In the genomic region with DNA sequence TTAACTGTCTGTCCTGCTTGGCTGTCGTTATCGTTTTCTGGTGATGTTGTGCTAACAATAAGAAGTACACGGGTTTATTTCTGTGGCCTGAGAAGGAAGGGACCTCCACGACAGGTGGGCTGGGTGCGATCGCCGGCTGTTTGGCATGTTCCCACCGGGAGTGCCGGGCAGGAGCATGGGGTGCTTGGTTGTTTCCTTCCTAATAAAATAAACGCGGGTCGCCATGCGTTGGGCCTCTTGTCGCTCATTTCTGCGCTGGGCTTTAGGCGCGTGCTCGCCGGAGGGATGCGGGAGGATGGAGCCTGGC, we compare ENCODE assay signal across 8 cellular contexts. TPM values are rescaled to one million over a fixed set of nuclear protein-coding genes. Genes with fewer than 3 reads are reported as not detected.
DNase-seq lines count a peak whose midpoint lies in the region; ATAC-seq, FAIRE-seq and TF ChIP-seq lines count a peak whose summit lies in the region.

No MANE protein-coding gene starts in this region.

- H3K9ac ChIP-seq in HCT116 (ENCODE audit: low read length) (no peak overlapping the region; the same call in 1 of the 2 replicates), K562 (ENCODE audit: insufficient read depth in 1 of 2, low read depth in 2 of 2, low read length in 2 of 2) (peak overlapping the region in 1 of 2 experiments; percentile 88; a peak in 3 of 4 replicates), mesendoderm (ENCODE audit: low read length) (peak overlapping the region; percentile 64)

- H4K20me1 ChIP-seq in HCT116 (ENCODE audit: insufficient read depth) (no peaks in the 10 kb centered on the region), K562 (replicated peaks; ENCODE audit: control insufficient read depth, insufficient read depth, low read length) (peaks cover 5% of the 10 kb centered on the region; the same call in 1 of the 2 replicates)

- H3K4me1 ChIP-seq in A549 (peaks cover 12% of the 10 kb centered on the region; the same call in 1 of the 3 replicates), HCT116 (ENCODE audit: control insufficient read depth in 1 of 2, insufficient read depth in 2 of 2, low read length in 2 of 2) (peaks cover 3 to 13% of the 10 kb centered on the region in 2 experiments; a peak in 2 of 4 replicates), K562 (replicated peaks in 1 of 2; ENCODE audit: control insufficient read depth in 2 of 2, insufficient read depth in 2 of 2, low read length in 2 of 2) (peaks cover 7 to 45% of the 10 kb centered on the region in 2 experiments; a peak in 4 of 5 replicates), mesendoderm (ENCODE audit: control insufficient read depth, low read depth, low read length) (no peaks in the 10 kb centered on the region)

- peak overlapping the region; percentile 100 for H3K27ac ChIP-seq in A549
- H3K27ac ChIP-seq in HCT116 (ENCODE audit: low read depth, low read length), result peak overlapping the region; percentile 51; the same call in 1 of the 2 replicates
- H3K27ac ChIP-seq in K562 (ENCODE audit: extremely low read depth, low read depth, low read length), result peak overlapping the region; percentile 60; the same call in 2 of the 3 replicates
- no peak overlapping the region for H3K27ac ChIP-seq in mesendoderm (ENCODE audit: low read depth, low read length)

- RAD21 ChIA-PET in HCT116 (lab: Charles Lee; ENCODE audit: low non-redundant PET in 1 of 2, low total read pairs in 2 of 2, uncharacterized antibody in 2 of 2, unreplicated experiment in 2 of 2), result no interaction called here

- H3K18ac ChIP-seq in mesendoderm (ENCODE audit: low read length), result no peak overlapping the region

- 58% methylated on average over 20 of the region's 20 CpGs for WGBS in A549 (ENCODE audit: missing lambda C conversion rate)
- 41% methylated on average over 12 of the region's 20 CpGs for WGBS in K562 (ENCODE audit: insufficient coverage, low coverage, missing lambda C conversion rate)
- no CpG with 5 or more reads among the region's 20 CpGs for WGBS in mesendoderm (ENCODE audit: extremely low coverage, insufficient coverage, low lambda C conversion rate)

- peaks cover 3% of the 10 kb centered on the region for H3K9me1 ChIP-seq in K562 (ENCODE audit: control insufficient read depth, insufficient read depth, low read length)

- H3K9me3 ChIP-seq in A549, result no peaks in the 10 kb centered on the region
- H3K9me3 ChIP-seq in HCT116 (ENCODE audit: control insufficient read depth in 1 of 2, insufficient read depth in 1 of 2, low read depth in 1 of 2, low read length in 2 of 2), result no peaks in the 10 kb centered on the region
- H3K9me3 ChIP-seq in K562 (replicated peaks; ENCODE audit: control insufficient read depth, insufficient read depth, low read depth, low read length), result no peaks in the 10 kb centered on the region

- H2AFZ ChIP-seq in HCT116 (ENCODE audit: low read depth, low read length, poor library complexity, severe bottlenecking) (no peak overlapping the region), K562 (ENCODE audit: low read depth, low read length) (no peak overlapping the region)

- no peak overlapping the region for H4K5ac ChIP-seq in mesendoderm (ENCODE audit: low read length)

- H3K23ac ChIP-seq in mesendoderm (ENCODE audit: low read length), result no peak overlapping the region

- TF ChIP-seq POLR2A in A549 (IDR thresholded peaks at IDR 0.05; ENCODE audit: low read length) (no peak), HCT116 (IDR thresholded peaks at IDR 0.05; ENCODE audit: borderline replicate concordance, extremely low read depth, insufficient read depth, insufficient read length) (no peak), K562 (conservative IDR thresholded peaks at IDR 0.05) (no peak)

- DNase-seq in A549 (ENCODE audit: low read depth in 1 of 2, low spot score in 1 of 2), result no peak
- DNase-seq in HCT116 (ENCODE audit: low read depth, low spot score), result no peak
- DNase-seq in K562 (ENCODE audit: extremely low read depth in 1 of 4, low spot score in 3 of 4), result no peak
- DNase-seq in mesendoderm, result no peak
- DNase-seq in stimulated activated CD4-positive, alpha-beta T cell treated with anti-CD3 and anti-CD28 coated beads, Interleukin-2, amount 100 ng/mL, for 24 hours, result no peak
- DNase-seq in NCI-H510A treated with DMSO at 0.1 percent for 48 hours (lab: John Stamatoyannopoulos, UW), result no peak

- H2BK5ac ChIP-seq in mesendoderm (ENCODE audit: low read length), result no peak overlapping the region

- POLR2A ChIA-PET in A549 (lab: Yijun Ruan, JAX), result interaction anchor here (1.2 kb wide), 1 partner anchor 38 kb away, joined by 3 read pairs; a partner anchor contains a TSS
- POLR2A ChIA-PET in HCT116 (lab: Charles Lee), result no interaction called here
- POLR2A ChIA-PET in K562 (lab: Yijun Ruan, JAX), result no interaction called here

- H3K27me3 ChIP-seq in HCT116 (ENCODE audit: insufficient read depth, low read length) (no peaks in the 10 kb centered on the region), K562 (ENCODE audit: control insufficient read depth in 2 of 2, insufficient read depth in 2 of 2, low read length in 2 of 2) (no peaks in the 10 kb centered on the region), mesendoderm (ENCODE audit: insufficient read depth, low read length, poor library complexity) (no peaks in the 10 kb centered on the region)

- peak overlapping the region; percentile 98 for H3K4me2 ChIP-seq in A549
- peak overlapping the region; percentile 39 for H3K4me2 ChIP-seq in HCT116 (ENCODE audit: low read length)
- H3K4me2 ChIP-seq in K562 (ENCODE audit: insufficient read depth, low read length), result peak overlapping the region; percentile 57
- peak overlapping the region; percentile 34 for H3K4me2 ChIP-seq in mesendoderm (ENCODE audit: low read length)

- TF ChIP-seq EP300 in A549 (IDR thresholded peaks at IDR 0.05) (no peak), K562 (IDR thresholded peaks at IDR 0.05; ENCODE audit: low read length) (no peak)

- in situ Hi-C loops in K562 (cut with MboI), result no loop called here

- no TSS peak for BruUV-seq in HCT116 (replicated peaks; lab: Mats Ljungman, UMichigan)
- BruUV-seq in K562 (replicated peaks; lab: Mats Ljungman, UMichigan), result TSS peak; percentile 34

- H3K4ac ChIP-seq in mesendoderm (ENCODE audit: low read depth, low read length), result no peak overlapping the region

- intact Hi-C loops in HCT116 (cut with micrococcal nuclease), result no loop called here
- intact Hi-C loops in K562 (cut with micrococcal nuclease), result no loop called here

- TF ChIP-seq RAD21 in A549 (conservative IDR thresholded peaks at IDR 0.05 in 1 of 2, IDR thresholded peaks at IDR 0.05 in 1 of 2) (no peak), HCT116 (IDR thresholded peaks at IDR 0.05; ENCODE audit: low read depth) (no peak), K562 (CRISPR knock-in tag; conservative IDR thresholded peaks at IDR 0.05 in 1 of 2, IDR thresholded peaks at IDR 0.05 in 1 of 2) (no peak)

- H3K4me3 ChIP-seq in A549 (peak overlapping the region; percentile 34), HCT116 (replicated peaks in 1 of 2; ENCODE audit: low read depth in 1 of 2, low read length in 2 of 2) (no peak overlapping the region), K562 (peak overlapping the region; percentile 20), mesendoderm (ENCODE audit: low read length) (peak overlapping the region; percentile 26)

- CTCF ChIA-PET in A549 (lab: Yijun Ruan, JAX) (no interaction called here), HCT116 (lab: Charles Lee) (no interaction called here), K562 (lab: Yijun Ruan, JAX; ENCODE audit: low intra/inter-chr PET ratio) (no interaction called here)

- FAIRE-seq in A549 (lab: Jason Lieb, UNC), result no peak
- no peak for FAIRE-seq in K562 (lab: Jason Lieb, UNC)

- H3K9me2 ChIP-seq in HCT116 (ENCODE audit: insufficient read depth), result no peaks in the 10 kb centered on the region

- no peak for TF ChIP-seq CTCF in A549 (IDR thresholded peaks at IDR 0.05)
- no peak for TF ChIP-seq CTCF in HCT116 (IDR thresholded peaks at IDR 0.05 in 2 of 3, conservative IDR thresholded peaks at IDR 0.05 in 1 of 3; ENCODE audit: borderline replicate concordance in 1 of 3, insufficient read depth in 1 of 3, low read depth in 2 of 3, low read length in 2 of 3)
- TF ChIP-seq CTCF in K562 (IDR thresholded peaks at IDR 0.05 in 2 of 3, conservative IDR thresholded peaks at IDR 0.05 in 1 of 3; ENCODE audit: insufficient read depth in 2 of 3, low read depth in 1 of 3, low read length in 3 of 3), result no peak

- H3K79me2 ChIP-seq in HCT116 (ENCODE audit: insufficient read depth, low read length) (peaks cover 29% of the 10 kb centered on the region), K562 (ENCODE audit: control insufficient read depth, insufficient read depth, low read length) (peaks cover 23% of the 10 kb centered on the region), mesendoderm (ENCODE audit: control insufficient read depth, insufficient read depth, low read length) (peaks cover 17% of the 10 kb centered on the region)

- no peak overlapping the region for H2AK5ac ChIP-seq in mesendoderm (ENCODE audit: low read length)

- ATAC-seq in A549 (0 out of 6 replicates have a peak, but pooled peaks of 1 of the 2 experiments have one; percentile 7), HCT116 (no peak), K562 (no peak), HG02938 (IDR thresholded peaks at IDR 0.05; ENCODE audit: unreplicated experiment) (no peak), HG02642 (IDR thresholded peaks at IDR 0.05; ENCODE audit: poor library complexity, unreplicated experiment) (no peak)

- H3K56ac ChIP-seq in mesendoderm (ENCODE audit: low read length), result peak overlapping the region; percentile 81

- no peak overlapping the region for H2BK120ac ChIP-seq in mesendoderm (ENCODE audit: low read depth, low read length)

- peaks cover 5% of the 10 kb centered on the region for H3K79me1 ChIP-seq in mesendoderm (ENCODE audit: low read length)

- H3K36me3 ChIP-seq in HCT116 (ENCODE audit: control insufficient read depth in 1 of 2, insufficient read depth in 2 of 2, low read length in 2 of 2) (no peaks in the 10 kb centered on the region; a peak in 1 of 4 replicates), K562 (ENCODE audit: control insufficient read depth, insufficient read depth, low read length) (peaks cover 78% of the 10 kb centered on the region; the same call in 2 of the 3 replicates), mesendoderm (ENCODE audit: control insufficient read depth, insufficient read depth, low read length) (peaks cover 2% of the 10 kb centered on the region)

- H4K8ac ChIP-seq in mesendoderm (ENCODE audit: low read depth, low read length), result no peak overlapping the region

- H2BK15ac ChIP-seq in mesendoderm (replicated peaks; ENCODE audit: low read depth), result no peak overlapping the region

RNA-seq across cellular contexts. Expression of a gene that starts 0.7 kb away (rescaled TPM):
- polyA plus RNA-seq in A549 (2011; rRNA removed) (117 and 124 TPM in 2 replicates), A549 (2017; fragmentation: RNase III; extraction: RNeasy Plus Mini Kit Qiagen cat#74134 plus additional on column Dnase treatment) (107 to 131 TPM (median 128 TPM) in 3 replicates), K562 (2011; rRNA removed) (76.8 and 134 TPM in 2 replicates), K562 (2014; fragmentation: Illumina TruSeq; extraction: Trizol) (73.2 and 82.6 TPM in 2 replicates), K562 (2014; fragmentation: Nextera tagmentation; extraction: Ambion mirVana) (1 to 10 TPM in 1 of 2 experiments, under 1 TPM in 1; 0.97 to 2.2 TPM), K562 (2014; rRNA removed) (78.1 and 86.1 TPM in 2 replicates)
- polyA plus RNA-seq in A549 (2012; cell fraction: cytosol; rRNA removed), result 171 and 182 TPM in 2 replicates
- polyA plus RNA-seq in A549 (2012; cell fraction: nucleus; rRNA removed), result 629 and 657 TPM in 2 replicates
- 94.5 and 122 TPM in 2 replicates for polyA minus RNA-seq in A549 (2011; rRNA and poly(A)+ RNA removed)
- total RNA-seq in HCT116 (2021; ENCODE audit: unreplicated experiment) (122 TPM), K562 (2014; rRNA removed) (37.5 and 76.5 TPM in 2 replicates), K562 (2014; rRNA removed; fragmentation: Illumina TruSeq; extraction: Trizol) (18.9 and 23.9 TPM in 2 replicates), K562 (2015; rRNA removed; fragmentation: Illumina TruSeq; extraction: Trizol) (27.4 and 30.4 TPM in 2 replicates), K562 (2021) (54.6 and 61.1 TPM in 2 replicates)
- 195 and 222 TPM in 2 replicates for polyA plus RNA-seq in HCT116 (2012)
- total RNA-seq in K562 (2011; cell fraction: chromatin; rRNA removed; ENCODE audit: low replicate concordance), result 170 and 364 TPM in 2 replicates
- 263 and 264 TPM in 2 replicates for total RNA-seq in K562 (2011; cell fraction: nucleolus; rRNA removed)
- 180 and 225 TPM in 2 replicates for total RNA-seq in K562 (2011; cell fraction: nucleoplasm; rRNA removed)
- polyA plus RNA-seq in K562 (2011; cell fraction: cytosol; rRNA removed), result 94.0 and 108 TPM in 2 replicates
- polyA plus RNA-seq in K562 (2011; cell fraction: nucleus; rRNA removed), result 629 and 686 TPM in 2 replicates
- 75.0 and 118 TPM in 2 replicates for polyA plus RNA-seq in K562 (2012)
- polyA minus RNA-seq in K562 (2011; rRNA and poly(A)+ RNA removed), result 35.8 and 44.0 TPM in 2 replicates
- 28.5 and 29.3 TPM in 2 replicates for polyA minus RNA-seq in K562 (2011; cell fraction: cytosol; rRNA and poly(A)+ RNA removed)
- 86.3 and 105 TPM in 2 replicates for polyA minus RNA-seq in K562 (2011; cell fraction: nucleus; rRNA and poly(A)+ RNA removed)
- polyA plus RNA-seq in mesendoderm (2013, experiment 1 of 2), result 65.9 TPM
- polyA plus RNA-seq in mesendoderm (2013, experiment 2 of 2), result 67.9 TPM

RNA-seq across cellular contexts. Expression of a gene that starts 7.7 kb away (rescaled TPM):
- polyA plus RNA-seq in A549 (2011; rRNA removed) (55.1 and 57.8 TPM in 2 replicates), A549 (2017; fragmentation: RNase III; extraction: RNeasy Plus Mini Kit Qiagen cat#74134 plus additional on column Dnase treatment) (105 to 123 TPM (median 121 TPM) in 3 replicates), K562 (2011; rRNA removed) (73.7 and 76.9 TPM in 2 replicates), K562 (2014; fragmentation: Illumina TruSeq; extraction: Trizol) (73.3 and 77.1 TPM in 2 replicates), K562 (2014; fragmentation: Nextera tagmentation; extraction: Ambion mirVana) (1 to 10 TPM; 4.4 to 5.5 TPM), K562 (2014; rRNA removed) (105 and 114 TPM in 2 replicates)
- polyA plus RNA-seq in A549 (2012; cell fraction: cytosol; rRNA removed), result 84.5 and 102 TPM in 2 replicates
- 91.4 and 116 TPM in 2 replicates for polyA plus RNA-seq in A549 (2012; cell fraction: nucleus; rRNA removed)
- polyA minus RNA-seq in A549 (2011; rRNA and poly(A)+ RNA removed), result 53.1 and 61.2 TPM in 2 replicates
- total RNA-seq in HCT116 (2021; ENCODE audit: unreplicated experiment) (46.5 TPM), K562 (2014; rRNA removed) (73.7 and 74.9 TPM in 2 replicates), K562 (2014; rRNA removed; fragmentation: Illumina TruSeq; extraction: Trizol) (41.6 and 52.9 TPM in 2 replicates), K562 (2015; rRNA removed; fragmentation: Illumina TruSeq; extraction: Trizol) (65.7 and 67.3 TPM in 2 replicates), K562 (2021) (56.6 and 65.2 TPM in 2 replicates)
- polyA plus RNA-seq in HCT116 (2012), result 71.2 and 90.1 TPM in 2 replicates
- 162 and 289 TPM in 2 replicates for total RNA-seq in K562 (2011; cell fraction: chromatin; rRNA removed; ENCODE audit: low replicate concordance)
- total RNA-seq in K562 (2011; cell fraction: nucleolus; rRNA removed), result 167 and 169 TPM in 2 replicates
- total RNA-seq in K562 (2011; cell fraction: nucleoplasm; rRNA removed), result 104 and 137 TPM in 2 replicates
- polyA plus RNA-seq in K562 (2011; cell fraction: cytosol; rRNA removed), result 52.3 and 53.9 TPM in 2 replicates
- 286 and 308 TPM in 2 replicates for polyA plus RNA-seq in K562 (2011; cell fraction: nucleus; rRNA removed)
- 104 and 163 TPM in 2 replicates for polyA plus RNA-seq in K562 (2012)
- 62.0 and 76.8 TPM in 2 replicates for polyA minus RNA-seq in K562 (2011; rRNA and poly(A)+ RNA removed)
- 30.5 and 38.8 TPM in 2 replicates for polyA minus RNA-seq in K562 (2011; cell fraction: cytosol; rRNA and poly(A)+ RNA removed)
- polyA minus RNA-seq in K562 (2011; cell fraction: nucleus; rRNA and poly(A)+ RNA removed), result 61.1 and 94.3 TPM in 2 replicates
- 34.4 TPM for polyA plus RNA-seq in mesendoderm (2013, experiment 1 of 2)
- polyA plus RNA-seq in mesendoderm (2013, experiment 2 of 2), result 35.6 TPM

RNA-seq across cellular contexts. Expression of a gene that starts 7.8 kb away (rescaled TPM):
- polyA plus RNA-seq in A549 (2011; rRNA removed), result 62.6 and 69.6 TPM in 2 replicates
- polyA plus RNA-seq in A549 (2012; cell fraction: cytosol; rRNA removed), result 71.7 and 96.0 TPM in 2 replicates
- polyA plus RNA-seq in A549 (2012; cell fraction: nucleus; rRNA removed), result 149 and 187 TPM in 2 replicates
- 71.3 to 81.7 TPM (median 78.9 TPM) in 3 replicates for polyA plus RNA-seq in A549 (2017; fragmentation: RNase III; extraction: RNeasy Plus Mini Kit Qiagen cat#74134 plus additional on column Dnase treatment)
- polyA minus RNA-seq in A549 (2011; rRNA and poly(A)+ RNA removed), result 78.2 and 80.9 TPM in 2 replicates
- 53.4 TPM for total RNA-seq in HCT116 (2021; ENCODE audit: unreplicated experiment)
- 83.3 and 85.4 TPM in 2 replicates for polyA plus RNA-seq in HCT116 (2012)
- 70.8 and 156 TPM in 2 replicates for total RNA-seq in K562 (2011; cell fraction: chromatin; rRNA removed; ENCODE audit: low replicate concordance)
- total RNA-seq in K562 (2011; cell fraction: nucleolus; rRNA removed), result 194 and 228 TPM in 2 replicates
- 158 and 184 TPM in 2 replicates for total RNA-seq in K562 (2011; cell fraction: nucleoplasm; rRNA removed)
- 52.9 and 56.2 TPM in 2 replicates for total RNA-seq in K562 (2014; rRNA removed)
- total RNA-seq in K562 (2014; rRNA removed; fragmentation: Illumina TruSeq; extraction: Trizol), result 26.5 and 30.1 TPM in 2 replicates
- total RNA-seq in K562 (2015; rRNA removed; fragmentation: Illumina TruSeq; extraction: Trizol), result 47.3 and 50.0 TPM in 2 replicates
- 75.6 and 81.4 TPM in 2 replicates for total RNA-seq in K562 (2021)
- 60.7 and 93.2 TPM in 2 replicates for polyA plus RNA-seq in K562 (2011; rRNA removed)
- 177 and 195 TPM in 2 replicates for polyA plus RNA-seq in K562 (2011; cell fraction: cytosol; rRNA removed)
- 93.6 and 94.2 TPM in 2 replicates for polyA plus RNA-seq in K562 (2011; cell fraction: nucleus; rRNA removed)
- polyA plus RNA-seq in K562 (2012), result 82.8 and 171 TPM in 2 replicates
- polyA plus RNA-seq in K562 (2014; fragmentation: Illumina TruSeq; extraction: Trizol), result 90.5 and 100 TPM in 2 replicates
- polyA plus RNA-seq in K562 (2014; fragmentation: Nextera tagmentation; extraction: Ambion mirVana), result 10 to 100 TPM in 1 of 2 experiments, 1 to 10 TPM in 1; 8.3 to 12.3 TPM
- 67.1 and 72.0 TPM in 2 replicates for polyA plus RNA-seq in K562 (2014; rRNA removed)
- 48.9 and 56.6 TPM in 2 replicates for polyA minus RNA-seq in K562 (2011; rRNA and poly(A)+ RNA removed)
- polyA minus RNA-seq in K562 (2011; cell fraction: cytosol; rRNA and poly(A)+ RNA removed), result 78.1 and 123 TPM in 2 replicates
- polyA minus RNA-seq in K562 (2011; cell fraction: nucleus; rRNA and poly(A)+ RNA removed), result 13.7 and 29.0 TPM in 2 replicates
- polyA plus RNA-seq in mesendoderm (2013, experiment 1 of 2), result 31.3 TPM
- 32.0 TPM for polyA plus RNA-seq in mesendoderm (2013, experiment 2 of 2)

RNA-seq across cellular contexts. Expression of a gene that starts 21.8 kb away (rescaled TPM):
- polyA plus RNA-seq in A549 (2011; rRNA removed), result 3.4 and 5.9 TPM in 2 replicates
- 6.0 and 7.8 TPM in 2 replicates for polyA plus RNA-seq in A549 (2012; cell fraction: cytosol; rRNA removed)
- polyA plus RNA-seq in A549 (2012; cell fraction: nucleus; rRNA removed), result 38.8 and 40.2 TPM in 2 replicates
- 7.9 to 10.1 TPM (median 9.5 TPM) in 3 replicates for polyA plus RNA-seq in A549 (2017; fragmentation: RNase III; extraction: RNeasy Plus Mini Kit Qiagen cat#74134 plus additional on column Dnase treatment)
- 10.5 and 13.2 TPM in 2 replicates for polyA minus RNA-seq in A549 (2011; rRNA and poly(A)+ RNA removed)
- 89.3 TPM for total RNA-seq in HCT116 (2021; ENCODE audit: unreplicated experiment)
- 81.6 and 98.2 TPM in 2 replicates for polyA plus RNA-seq in HCT116 (2012)
- 204 and 524 TPM in 2 replicates for total RNA-seq in K562 (2011; cell fraction: chromatin; rRNA removed; ENCODE audit: low replicate concordance)
- 231 and 238 TPM in 2 replicates for total RNA-seq in K562 (2011; cell fraction: nucleolus; rRNA removed)
- 144 and 167 TPM in 2 replicates for total RNA-seq in K562 (2011; cell fraction: nucleoplasm; rRNA removed)
- total RNA-seq in K562 (2014; rRNA removed), result 3.5 and 3.8 TPM in 2 replicates
- 4.5 and 6.8 TPM in 2 replicates for total RNA-seq in K562 (2014; rRNA removed; fragmentation: Illumina TruSeq; extraction: Trizol)
- 7.5 and 9.5 TPM in 2 replicates for total RNA-seq in K562 (2015; rRNA removed; fragmentation: Illumina TruSeq; extraction: Trizol)
- 26.5 and 47.8 TPM in 2 replicates for total RNA-seq in K562 (2021)
- polyA plus RNA-seq in K562 (2011; rRNA removed), result 13.3 and 30.4 TPM in 2 replicates
- 10.9 and 15.0 TPM in 2 replicates for polyA plus RNA-seq in K562 (2011; cell fraction: cytosol; rRNA removed)
- polyA plus RNA-seq in K562 (2011; cell fraction: nucleus; rRNA removed), result 240 and 366 TPM in 2 replicates
- 46.6 and 47.8 TPM in 2 replicates for polyA plus RNA-seq in K562 (2012)
- 21.9 and 27.5 TPM in 2 replicates for polyA plus RNA-seq in K562 (2014; fragmentation: Illumina TruSeq; extraction: Trizol)
- under 1 TPM; 0.32 to 0.42 TPM for polyA plus RNA-seq in K562 (2014; fragmentation: Nextera tagmentation; extraction: Ambion mirVana)
- 20.1 and 21.5 TPM in 2 replicates for polyA plus RNA-seq in K562 (2014; rRNA removed)
- polyA minus RNA-seq in K562 (2011; rRNA and poly(A)+ RNA removed), result 5.9 and 10.7 TPM in 2 replicates
- 6.4 and 13.7 TPM in 2 replicates for polyA minus RNA-seq in K562 (2011; cell fraction: cytosol; rRNA and poly(A)+ RNA removed)
- polyA minus RNA-seq in K562 (2011; cell fraction: nucleus; rRNA and poly(A)+ RNA removed), result 53.6 and 60.0 TPM in 2 replicates
- polyA plus RNA-seq in mesendoderm (2013, experiment 1 of 2), result 8.7 TPM
- 8.4 TPM for polyA plus RNA-seq in mesendoderm (2013, experiment 2 of 2)

RNA-seq across cellular contexts. Expression of a gene that starts 24.9 kb away (rescaled TPM):
- polyA plus RNA-seq in A549 (2011; rRNA removed) (32.6 and 36.9 TPM in 2 replicates), A549 (2017; fragmentation: RNase III; extraction: RNeasy Plus Mini Kit Qiagen cat#74134 plus additional on column Dnase treatment) (25.7 to 36.3 TPM (median 34.4 TPM) in 3 replicates), K562 (2011; rRNA removed) (24.0 and 39.6 TPM in 2 replicates), K562 (2014; fragmentation: Illumina TruSeq; extraction: Trizol) (20.2 and 25.0 TPM in 2 replicates), K562 (2014; fragmentation: Nextera tagmentation; extraction: Ambion mirVana) (under 1 TPM; 0.49 to 0.64 TPM), K562 (2014; rRNA removed) (33.6 and 40.7 TPM in 2 replicates)
- polyA plus RNA-seq in A549 (2012; cell fraction: cytosol; rRNA removed), result 35.6 and 45.5 TPM in 2 replicates
- 150 and 154 TPM in 2 replicates for polyA plus RNA-seq in A549 (2012; cell fraction: nucleus; rRNA removed)
- 28.0 and 35.3 TPM in 2 replicates for polyA minus RNA-seq in A549 (2011; rRNA and poly(A)+ RNA removed)
- total RNA-seq in HCT116 (2021; ENCODE audit: unreplicated experiment) (28.0 TPM), K562 (2014; rRNA removed) (20.2 and 33.7 TPM in 2 replicates), K562 (2014; rRNA removed; fragmentation: Illumina TruSeq; extraction: Trizol) (10.7 and 11.3 TPM in 2 replicates), K562 (2015; rRNA removed; fragmentation: Illumina TruSeq; extraction: Trizol) (15.6 and 17.1 TPM in 2 replicates), K562 (2021) (29.6 and 32.2 TPM in 2 replicates)
- 27.0 and 27.7 TPM in 2 replicates for polyA plus RNA-seq in HCT116 (2012)
- 68.1 and 155 TPM in 2 replicates for total RNA-seq in K562 (2011; cell fraction: chromatin; rRNA removed; ENCODE audit: low replicate concordance)
- 126 and 130 TPM in 2 replicates for total RNA-seq in K562 (2011; cell fraction: nucleolus; rRNA removed)
- total RNA-seq in K562 (2011; cell fraction: nucleoplasm; rRNA removed), result 84.5 and 90.6 TPM in 2 replicates
- polyA plus RNA-seq in K562 (2011; cell fraction: cytosol; rRNA removed), result 24.2 and 26.2 TPM in 2 replicates
- 415 and 432 TPM in 2 replicates for polyA plus RNA-seq in K562 (2011; cell fraction: nucleus; rRNA removed)
- 21.3 and 52.8 TPM in 2 replicates for polyA plus RNA-seq in K562 (2012)
- 7.7 and 17.0 TPM in 2 replicates for polyA minus RNA-seq in K562 (2011; rRNA and poly(A)+ RNA removed)
- 8.3 and 13.7 TPM in 2 replicates for polyA minus RNA-seq in K562 (2011; cell fraction: cytosol; rRNA and poly(A)+ RNA removed)
- 45.6 and 52.2 TPM in 2 replicates for polyA minus RNA-seq in K562 (2011; cell fraction: nucleus; rRNA and poly(A)+ RNA removed)
- polyA plus RNA-seq in mesendoderm (2013, experiment 1 of 2), result 10.0 TPM
- 9.7 TPM for polyA plus RNA-seq in mesendoderm (2013, experiment 2 of 2)

Comparison
In these comparisons a context has a peak if more than half of its experiments do, and no peak if none do; other contexts are left out.
1. H3K4me2 ChIP-seq: peak in every context shown above with its lines; median percentile 98 in A549; 57 in K562; 39 in HCT116; 34 in mesendoderm.
2. H3K4me3 ChIP-seq: peak in A549 (single experiment), K562 (single experiment) and mesendoderm (single experiment); none in HCT116 (0 of 2).